ENCODE assay signal across 1 cellular context in the genomic region with DNA sequence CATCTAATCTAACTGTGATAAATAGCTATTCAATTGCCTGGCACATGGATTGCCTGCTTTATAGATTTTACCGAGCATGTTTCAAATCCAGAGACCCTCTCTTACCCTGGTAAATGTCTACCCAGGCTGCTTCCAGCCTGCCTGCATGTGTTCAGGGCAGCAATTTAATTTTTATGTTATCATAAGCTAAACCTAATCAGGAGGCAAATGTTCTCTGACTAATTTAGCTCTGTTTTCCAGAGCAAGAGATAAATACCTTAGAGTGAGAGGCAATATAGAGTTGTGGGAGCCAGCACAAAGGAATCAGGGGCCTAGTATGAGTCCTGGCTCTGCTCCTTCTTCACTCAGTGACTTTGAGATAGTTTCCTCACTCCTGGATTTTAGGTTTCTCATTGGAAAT.
TF ChIP-seq lines count a peak whose summit lies in the region.

No MANE protein-coding gene starts in this region.

TF ChIP-seq in H1, 55 proteins besides CTCF, POLR2A, EP300 and RAD21 (continued from another document):
- TF ChIP-seq, protein P1, sequence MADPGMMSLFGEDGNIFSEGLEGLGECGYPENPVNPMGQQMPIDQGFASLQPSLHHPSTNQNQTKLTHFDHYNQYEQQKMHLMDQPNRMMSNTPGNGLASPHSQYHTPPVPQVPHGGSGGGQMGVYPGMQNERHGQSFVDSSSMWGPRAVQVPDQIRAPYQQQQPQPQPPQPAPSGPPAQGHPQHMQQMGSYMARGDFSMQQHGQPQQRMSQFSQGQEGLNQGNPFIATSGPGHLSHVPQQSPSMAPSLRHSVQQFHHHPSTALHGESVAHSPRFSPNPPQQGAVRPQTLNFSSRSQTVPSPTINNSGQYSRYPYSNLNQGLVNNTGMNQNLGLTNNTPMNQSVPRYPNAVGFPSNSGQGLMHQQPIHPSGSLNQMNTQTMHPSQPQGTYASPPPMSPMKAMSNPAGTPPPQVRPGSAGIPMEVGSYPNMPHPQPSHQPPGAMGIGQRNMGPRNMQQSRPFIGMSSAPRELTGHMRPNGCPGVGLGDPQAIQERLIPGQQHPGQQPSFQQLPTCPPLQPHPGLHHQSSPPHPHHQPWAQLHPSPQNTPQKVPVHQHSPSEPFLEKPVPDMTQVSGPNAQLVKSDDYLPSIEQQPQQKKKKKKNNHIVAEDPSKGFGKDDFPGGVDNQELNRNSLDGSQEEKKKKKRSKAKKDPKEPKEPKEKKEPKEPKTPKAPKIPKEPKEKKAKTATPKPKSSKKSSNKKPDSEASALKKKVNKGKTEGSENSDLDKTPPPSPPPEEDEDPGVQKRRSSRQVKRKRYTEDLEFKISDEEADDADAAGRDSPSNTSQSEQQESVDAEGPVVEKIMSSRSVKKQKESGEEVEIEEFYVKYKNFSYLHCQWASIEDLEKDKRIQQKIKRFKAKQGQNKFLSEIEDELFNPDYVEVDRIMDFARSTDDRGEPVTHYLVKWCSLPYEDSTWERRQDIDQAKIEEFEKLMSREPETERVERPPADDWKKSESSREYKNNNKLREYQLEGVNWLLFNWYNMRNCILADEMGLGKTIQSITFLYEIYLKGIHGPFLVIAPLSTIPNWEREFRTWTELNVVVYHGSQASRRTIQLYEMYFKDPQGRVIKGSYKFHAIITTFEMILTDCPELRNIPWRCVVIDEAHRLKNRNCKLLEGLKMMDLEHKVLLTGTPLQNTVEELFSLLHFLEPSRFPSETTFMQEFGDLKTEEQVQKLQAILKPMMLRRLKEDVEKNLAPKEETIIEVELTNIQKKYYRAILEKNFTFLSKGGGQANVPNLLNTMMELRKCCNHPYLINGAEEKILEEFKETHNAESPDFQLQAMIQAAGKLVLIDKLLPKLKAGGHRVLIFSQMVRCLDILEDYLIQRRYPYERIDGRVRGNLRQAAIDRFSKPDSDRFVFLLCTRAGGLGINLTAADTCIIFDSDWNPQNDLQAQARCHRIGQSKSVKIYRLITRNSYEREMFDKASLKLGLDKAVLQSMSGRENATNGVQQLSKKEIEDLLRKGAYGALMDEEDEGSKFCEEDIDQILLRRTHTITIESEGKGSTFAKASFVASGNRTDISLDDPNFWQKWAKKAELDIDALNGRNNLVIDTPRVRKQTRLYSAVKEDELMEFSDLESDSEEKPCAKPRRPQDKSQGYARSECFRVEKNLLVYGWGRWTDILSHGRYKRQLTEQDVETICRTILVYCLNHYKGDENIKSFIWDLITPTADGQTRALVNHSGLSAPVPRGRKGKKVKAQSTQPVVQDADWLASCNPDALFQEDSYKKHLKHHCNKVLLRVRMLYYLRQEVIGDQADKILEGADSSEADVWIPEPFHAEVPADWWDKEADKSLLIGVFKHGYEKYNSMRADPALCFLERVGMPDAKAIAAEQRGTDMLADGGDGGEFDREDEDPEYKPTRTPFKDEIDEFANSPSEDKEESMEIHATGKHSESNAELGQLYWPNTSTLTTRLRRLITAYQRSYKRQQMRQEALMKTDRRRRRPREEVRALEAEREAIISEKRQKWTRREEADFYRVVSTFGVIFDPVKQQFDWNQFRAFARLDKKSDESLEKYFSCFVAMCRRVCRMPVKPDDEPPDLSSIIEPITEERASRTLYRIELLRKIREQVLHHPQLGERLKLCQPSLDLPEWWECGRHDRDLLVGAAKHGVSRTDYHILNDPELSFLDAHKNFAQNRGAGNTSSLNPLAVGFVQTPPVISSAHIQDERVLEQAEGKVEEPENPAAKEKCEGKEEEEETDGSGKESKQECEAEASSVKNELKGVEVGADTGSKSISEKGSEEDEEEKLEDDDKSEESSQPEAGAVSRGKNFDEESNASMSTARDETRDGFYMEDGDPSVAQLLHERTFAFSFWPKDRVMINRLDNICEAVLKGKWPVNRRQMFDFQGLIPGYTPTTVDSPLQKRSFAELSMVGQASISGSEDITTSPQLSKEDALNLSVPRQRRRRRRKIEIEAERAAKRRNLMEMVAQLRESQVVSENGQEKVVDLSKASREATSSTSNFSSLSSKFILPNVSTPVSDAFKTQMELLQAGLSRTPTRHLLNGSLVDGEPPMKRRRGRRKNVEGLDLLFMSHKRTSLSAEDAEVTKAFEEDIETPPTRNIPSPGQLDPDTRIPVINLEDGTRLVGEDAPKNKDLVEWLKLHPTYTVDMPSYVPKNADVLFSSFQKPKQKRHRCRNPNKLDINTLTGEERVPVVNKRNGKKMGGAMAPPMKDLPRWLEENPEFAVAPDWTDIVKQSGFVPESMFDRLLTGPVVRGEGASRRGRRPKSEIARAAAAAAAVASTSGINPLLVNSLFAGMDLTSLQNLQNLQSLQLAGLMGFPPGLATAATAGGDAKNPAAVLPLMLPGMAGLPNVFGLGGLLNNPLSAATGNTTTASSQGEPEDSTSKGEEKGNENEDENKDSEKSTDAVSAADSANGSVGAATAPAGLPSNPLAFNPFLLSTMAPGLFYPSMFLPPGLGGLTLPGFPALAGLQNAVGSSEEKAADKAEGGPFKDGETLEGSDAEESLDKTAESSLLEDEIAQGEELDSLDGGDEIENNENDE (IDR thresholded peaks at IDR 0.05; ENCODE audit: insufficient replicate concordance, low read length), result no peak
- TF ChIP-seq FOSL1 (IDR thresholded peaks at IDR 0.05; ENCODE audit: insufficient read depth, low read depth, low read length), result no peak
- TF ChIP-seq POLR2AphosphoS5 (IDR thresholded peaks at IDR 0.05; ENCODE audit: low read depth, low read length), result no peak
- no peak for TF ChIP-seq RXRA (IDR thresholded peaks at IDR 0.05; ENCODE audit: insufficient read depth, low read depth, low read length)
- TF ChIP-seq TAF1 (IDR thresholded peaks at IDR 0.05; ENCODE audit: low read depth, low read length), result no peak
- TF ChIP-seq SAP30 (IDR thresholded peaks at IDR 0.05; ENCODE audit: insufficient read depth, insufficient replicate concordance, low read length), result no peak
- no peak for TF ChIP-seq SP2 (IDR thresholded peaks at IDR 0.05; ENCODE audit: low read length)
- no peak for TF ChIP-seq JUN (IDR thresholded peaks at IDR 0.05; ENCODE audit: low read depth, low read length)
